1 cellular context compared by ENCODE assay signal in the genomic region with DNA sequence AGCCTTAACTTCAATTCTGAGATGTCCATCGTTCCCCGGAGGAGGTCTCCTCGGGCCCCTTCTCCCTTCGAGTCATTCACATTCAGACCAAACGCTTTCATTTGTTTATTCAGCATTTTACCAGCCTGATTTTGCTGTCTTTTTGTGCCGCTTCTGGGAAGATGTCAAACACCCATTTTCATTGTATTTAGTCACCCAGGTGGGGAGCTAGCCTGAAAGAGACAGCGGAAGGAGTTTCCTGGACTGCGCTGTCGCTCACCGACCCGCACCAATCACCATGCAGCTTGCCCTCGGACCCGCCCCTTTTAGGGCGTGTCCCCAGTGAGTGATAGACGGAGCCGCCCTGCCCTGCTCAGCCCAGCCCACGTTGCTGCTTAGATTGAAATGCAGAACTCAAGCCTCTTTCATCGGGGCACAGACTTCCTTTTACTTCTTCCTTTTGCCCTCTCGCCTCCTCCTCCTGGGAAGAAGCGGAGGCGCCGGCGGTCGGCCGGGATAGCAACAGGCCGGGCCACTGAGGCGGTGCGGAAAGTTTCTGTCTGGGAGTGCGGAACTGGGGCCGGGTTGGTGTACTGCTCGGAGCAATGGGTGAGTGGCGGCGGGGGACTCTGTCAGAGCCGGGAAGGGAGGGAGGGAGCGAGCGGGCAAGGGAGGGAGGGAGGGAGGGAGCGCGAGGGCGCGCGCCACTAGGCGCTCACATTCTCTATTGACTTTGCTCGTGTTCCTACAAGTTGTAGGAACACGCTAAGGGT.
TF ChIP-seq lines count a peak whose summit lies in the region.

Gene PAX9, plus strand, starts transcription at position 355 of the 752 bp plus-strand sequence. Its CDS starts 230 bp downstream, at position 585.

TF ChIP-seq in SK-N-SH treated with all-trans-retinoic acid at 6 μM for 48 hours, 23 proteins besides CTCF, POLR2A, EP300 and RAD21 (continued from another document):
- TF ChIP-seq CSRNP3 (CRISPR knock-in tag; IDR thresholded peaks at IDR 0.05), result no peak
- no peak for TF ChIP-seq ISL1 (CRISPR knock-in tag; IDR thresholded peaks at IDR 0.05)
- TF ChIP-seq ESRRG (CRISPR knock-in tag; IDR thresholded peaks at IDR 0.05), result no peak
